ENCODE assay signal across 1 cellular context in genomic region chr1:244864253-244865027, GRCh38.
TF ChIP-seq lines count a peak whose summit lies in the region.

TSS of gene HNRNPU (minus strand) at chr1:244864543. CDS start at chr1:244864307, 236 bp downstream.

TF ChIP-seq in HepG2, 621 proteins besides CTCF, POLR2A, EP300 and RAD21 (continued from another document and continues in another):
- TF ChIP-seq FUBP1 (CRISPR knock-in tag; IDR thresholded peaks at IDR 0.05; ENCODE audit: borderline replicate concordance) (no peak), PCBP1 (IDR thresholded peaks at IDR 0.05; ENCODE audit: borderline replicate concordance, low read depth, low read length) (no peak), ZNF414 (CRISPR knock-in tag; IDR thresholded peaks at IDR 0.05) (peak; percentile 61; the same call in 1 of the 2 replicates), RBFOX2 (IDR thresholded peaks at IDR 0.05; ENCODE audit: low read depth, low read length) (peak; percentile 94), ZNF567 (CRISPR knock-in tag; IDR thresholded peaks at IDR 0.05; ENCODE audit: borderline replicate concordance) (no peak; the same call in 1 of the 2 replicates), HINFP (CRISPR knock-in tag; IDR thresholded peaks at IDR 0.05; ENCODE audit: low read depth) (peak; percentile 19; the same call in 1 of the 2 replicates), TRIM22 (IDR thresholded peaks at IDR 0.05) (no peak), POGK (CRISPR knock-in tag; conservative IDR thresholded peaks at IDR 0.05) (peak; percentile 82; the same call in 1 of the 2 replicates), ZNF747 (CRISPR knock-in tag; IDR thresholded peaks at IDR 0.05; ENCODE audit: borderline replicate concordance) (peak; percentile 91; the same call in 1 of the 2 replicates), ZNF234 (CRISPR knock-in tag; conservative IDR thresholded peaks at IDR 0.05) (no peak), ZHX1 (CRISPR knock-in tag; IDR thresholded peaks at IDR 0.05; ENCODE audit: low read depth) (0 out of 2 replicates have a peak, but pooled peaks have one; percentile 59), ZNF17 (CRISPR knock-in tag; IDR thresholded peaks at IDR 0.05) (0 out of 2 replicates have a peak, but pooled peaks have one; percentile 23), ZNF850 (CRISPR knock-in tag; conservative IDR thresholded peaks at IDR 0.05) (no peak), ZNF720 (CRISPR knock-in tag; IDR thresholded peaks at IDR 0.05) (no peak), IRF9 (CRISPR knock-in tag; IDR thresholded peaks at IDR 0.05; ENCODE audit: borderline replicate concordance) (no peak), HMG20A (CRISPR knock-in tag; IDR thresholded peaks at IDR 0.05; ENCODE audit: borderline replicate concordance) (no peak), TOE1 (CRISPR knock-in tag; IDR thresholded peaks at IDR 0.05) (no peak), ATM (IDR thresholded peaks at IDR 0.05; ENCODE audit: borderline replicate concordance) (no peak), YY1 (IDR thresholded peaks at IDR 0.05; ENCODE audit: insufficient read depth, insufficient replicate concordance, low read depth, low read length) (peak; percentile 83), ZNF484 (CRISPR knock-in tag; IDR thresholded peaks at IDR 0.05; ENCODE audit: borderline replicate concordance, low read depth) (no peak), CREB3 (CRISPR knock-in tag; IDR thresholded peaks at IDR 0.05) (no peak), ZFP36 (IDR thresholded peaks at IDR 0.05; ENCODE audit: borderline replicate concordance, low read depth, low read length, partially characterized antibody) (no peak), EED (CRISPR knock-in tag; IDR thresholded peaks at IDR 0.05) (no peak; the same call in 1 of the 2 replicates), NKX3-1 (CRISPR knock-in tag; IDR thresholded peaks at IDR 0.05) (peak; percentile 80), DNMT3B (CRISPR knock-in tag; conservative IDR thresholded peaks at IDR 0.05) (peak; percentile 56; the same call in 1 of the 2 replicates), HOXD1 (CRISPR knock-in tag; IDR thresholded peaks at IDR 0.05) (no peak; the same call in 1 of the 2 replicates), ZBED4 (CRISPR knock-in tag; IDR thresholded peaks at IDR 0.05; ENCODE audit: borderline replicate concordance) (peak; percentile 60; the same call in 1 of the 2 replicates), ZNF333 (CRISPR knock-in tag; IDR thresholded peaks at IDR 0.05; ENCODE audit: borderline replicate concordance) (no peak), ZSCAN21 (CRISPR knock-in tag; IDR thresholded peaks at IDR 0.05; ENCODE audit: borderline replicate concordance) (peak; percentile 76; the same call in 1 of the 2 replicates), NR3C1 (CRISPR knock-in tag; IDR thresholded peaks at IDR 0.05) (no peak), KLF6 (CRISPR knock-in tag; IDR thresholded peaks at IDR 0.05) (peak; percentile 82), ZEB1 (IDR thresholded peaks at IDR 0.05; ENCODE audit: insufficient replicate concordance, low read depth) (no peak), ZKSCAN1 (IDR thresholded peaks at IDR 0.05; ENCODE audit: low read length) (no peak), ZNF136 (CRISPR knock-in tag; IDR thresholded peaks at IDR 0.05; ENCODE audit: low read depth) (no peak), WIZ (CRISPR knock-in tag; IDR thresholded peaks at IDR 0.05) (no peak), TAF1 (CRISPR knock-in tag; IDR thresholded peaks at IDR 0.05) (peak; percentile 99), SPEN (CRISPR knock-in tag; IDR thresholded peaks at IDR 0.05; ENCODE audit: low read depth) (peak; percentile 74; the same call in 1 of the 2 replicates), HDAC2 (CRISPR knock-in tag; IDR thresholded peaks at IDR 0.05) (no peak; the same call in none of the 2 replicates), ATF1 (CRISPR knock-in tag; IDR thresholded peaks at IDR 0.05) (no peak), ZNF34 (CRISPR knock-in tag; IDR thresholded peaks at IDR 0.05; ENCODE audit: borderline replicate concordance) (no peak), ZNF660 (CRISPR knock-in tag; IDR thresholded peaks at IDR 0.05; ENCODE audit: borderline replicate concordance, low read depth) (no peak), YEATS2 (CRISPR knock-in tag; IDR thresholded peaks at IDR 0.05; ENCODE audit: borderline replicate concordance) (peak; percentile 67; the same call in 1 of the 2 replicates), LRRFIP1 (CRISPR knock-in tag; conservative IDR thresholded peaks at IDR 0.05) (no peak), ZNF296 (CRISPR knock-in tag; conservative IDR thresholded peaks at IDR 0.05) (no peak), CBFB (CRISPR knock-in tag; IDR thresholded peaks at IDR 0.05) (0 out of 2 replicates have a peak, but pooled peaks have one; percentile 63)
